In genomic region chr5:132678735-132679134, GRCh38 we compare ENCODE assay signal across 19 cellular contexts. TPM values are rescaled to one million over a fixed set of nuclear protein-coding genes. Genes with fewer than 3 reads are reported as not detected.
DNase-seq lines count a peak whose midpoint lies in the region; ATAC-seq and TF ChIP-seq lines count a peak whose summit lies in the region.
"Had no signal": no experiment of that assay in that cellular context is flagged by ENCODE, and none has a peak within 500 bp of the region (broad histone marks: within the 10 kb centered on the region; RNA-seq: fewer than 3 reads in every experiment).

No MANE protein-coding gene starts in this region.

- intact Hi-C loops in activated CD8-positive, alpha-beta T cell treated with anti-CD3 and anti-CD28 coated beads for 36 hours (cut with micrococcal nuclease) = no loop called here
- intact Hi-C loops in colonic mucosa (cut with DNase I) (no loop called here), uterus (cut with DNase I; ENCODE audit: low total_unique reads) (no loop called here)

- H3K27me3 Mint-ChIP-seq in activated CD8-positive, alpha-beta T cell treated with anti-CD3 and anti-CD28 coated beads, Interleukin-2, amount 10 ng/mL, durations not matched to agents 7 days and 5 days (ENCODE audit: low read depth) = no peaks in the 10 kb centered on the region
- no peaks in the 10 kb centered on the region for H3K27me3 Mint-ChIP-seq in activated CD8-positive, alpha-beta T cell treated with anti-CD3 and anti-CD28 coated beads for 36 hours
- H3K27me3 Mint-ChIP-seq: B cell had no signal

- POLR2A ChIA-PET in activated CD8-positive, alpha-beta T cell treated with anti-CD3 and anti-CD28 coated beads, Interleukin-2, amount 10 ng/mL, durations not matched to agents 7 days and 5 days (lab: Charles Lee) = interaction anchor here (1.1 kb wide), 2 partner anchors 9 to 188 kb away, joined by 3 to 4 read pairs; partner anchors contain the start of gene IRF1
- POLR2A ChIA-PET in activated CD8-positive, alpha-beta T cell treated with anti-CD3 and anti-CD28 coated beads for 36 hours (lab: Charles Lee) = interaction anchor here (1.4 to 1.8 kb wide), 2 partner anchors 10 to 37 kb away, joined by 4 to 6 read pairs; no protein-coding TSS in a partner anchor

- no peak for ATAC-seq in activated CD8-positive, alpha-beta T cell treated with anti-CD3 and anti-CD28 coated beads, Interleukin-2, amount 10 ng/mL, durations not matched to agents 7 days and 5 days
- ATAC-seq in activated CD8-positive, alpha-beta T cell treated with anti-CD3 and anti-CD28 coated beads for 36 hours = no peak
- ATAC-seq: CD8-positive, alpha-beta T cell; GM23338; HCT116 had no signal

- no peak for TF ChIP-seq POLR2A in uterus (IDR thresholded peaks at IDR 0.05)

- DNase-seq in activated CD8-positive, alpha-beta T cell treated with anti-CD3 and anti-CD28 coated beads, Interleukin-2, amount 10 ng/mL, durations not matched to agents 7 days and 5 days = peak; percentile 16
- DNase-seq in activated CD8-positive, alpha-beta T cell treated with anti-CD3 and anti-CD28 coated beads for 36 hours = no peak
- DNase-seq in GM20000 (ENCODE audit: low spot score) (peak; percentile 0), colonic mucosa (peak; percentile 6), uterus (no peak)
- no peak for DNase-seq in stimulated activated CD4-positive, alpha-beta T cell treated with anti-CD3 and anti-CD28 coated beads, Interleukin-2, amount 100 ng/mL, for 24 hours
- DNase-seq: Caco-2; CD4-positive, CD25-positive, alpha-beta regulatory T cell; DMS153; DND-41; H9 had no signal

- no peak overlapping the region for H3K27ac ChIP-seq in colonic mucosa
- no peak overlapping the region for H3K27ac ChIP-seq in uterus
- H3K27ac ChIP-seq: 22Rv1, BLaER1, C4-2B had no signal

- H3K4me1 ChIP-seq in colonic mucosa = no peaks in the 10 kb centered on the region
- peaks cover 0 to 6% of the 10 kb centered on the region in 2 donors for H3K4me1 ChIP-seq in uterus

- H3K9me3 ChIP-seq in colonic mucosa (no peaks in the 10 kb centered on the region), uterus (no peaks in the 10 kb centered on the region)
- H3K9me3 ChIP-seq: BLaER1, Caco-2 had no signal

- no peaks in the 10 kb centered on the region for H3K9me3 Mint-ChIP-seq in activated CD8-positive, alpha-beta T cell treated with anti-CD3 and anti-CD28 coated beads, Interleukin-2, amount 10 ng/mL, durations not matched to agents 7 days and 5 days (ENCODE audit: insufficient read depth)
- no peaks in the 10 kb centered on the region for H3K9me3 Mint-ChIP-seq in activated CD8-positive, alpha-beta T cell treated with anti-CD3 and anti-CD28 coated beads for 36 hours
- H3K9me3 Mint-ChIP-seq: CD4-positive, CD25-positive, alpha-beta regulatory T cell; CD8-positive, alpha-beta T cell; GM23338; H9 had no signal

- H3K36me3 ChIP-seq in colonic mucosa (no peaks in the 10 kb centered on the region), uterus (no peaks in the 10 kb centered on the region)
- H3K36me3 ChIP-seq: BLaER1 had no signal

- H3K27me3 ChIP-seq in colonic mucosa (no peaks in the 10 kb centered on the region), uterus (no peaks in the 10 kb centered on the region)
- H3K27me3 ChIP-seq: BLaER1 had no signal

- no peak overlapping the region for H3K9ac ChIP-seq in colonic mucosa (ENCODE audit: low read depth in 2 of 2, low read length in 2 of 2)
- H3K9ac ChIP-seq: BLaER1 had no signal

- no peaks in the 10 kb centered on the region for H3K36me3 Mint-ChIP-seq in activated CD8-positive, alpha-beta T cell treated with anti-CD3 and anti-CD28 coated beads, Interleukin-2, amount 10 ng/mL, durations not matched to agents 7 days and 5 days (ENCODE audit: low read depth)
- no peaks in the 10 kb centered on the region for H3K36me3 Mint-ChIP-seq in activated CD8-positive, alpha-beta T cell treated with anti-CD3 and anti-CD28 coated beads for 36 hours (ENCODE audit: low read depth)
- H3K36me3 Mint-ChIP-seq: CD8-positive, alpha-beta T cell had no signal

- TF ChIP-seq CTCF in activated CD8-positive, alpha-beta T cell treated with anti-CD3 and anti-CD28 coated beads for 36 hours (IDR thresholded peaks at IDR 0.05) = no peak
- TF ChIP-seq CTCF in GM20000 (IDR thresholded peaks at IDR 0.05; ENCODE audit: extremely low read depth, missing control alignments) = no peak
- no peak for TF ChIP-seq CTCF in colonic mucosa (IDR thresholded peaks at IDR 0.05)
- TF ChIP-seq CTCF in uterus (IDR thresholded peaks at IDR 0.05) = no peak

- no peak overlapping the region for H3K4me3 ChIP-seq in colonic mucosa
- no peak overlapping the region for H3K4me3 ChIP-seq in uterus
- H3K4me3 ChIP-seq: BLaER1, GM23338 had no signal

- no peak overlapping the region for H3K27ac Mint-ChIP-seq in activated CD8-positive, alpha-beta T cell treated with anti-CD3 and anti-CD28 coated beads, Interleukin-2, amount 10 ng/mL, durations not matched to agents 7 days and 5 days
- no peak overlapping the region for H3K27ac Mint-ChIP-seq in activated CD8-positive, alpha-beta T cell treated with anti-CD3 and anti-CD28 coated beads for 36 hours
- H3K27ac Mint-ChIP-seq: B cell; CD8-positive, alpha-beta T cell; GM23338 had no signal

- H3K4me1 Mint-ChIP-seq in activated CD8-positive, alpha-beta T cell treated with anti-CD3 and anti-CD28 coated beads, Interleukin-2, amount 10 ng/mL, durations not matched to agents 7 days and 5 days (ENCODE audit: low read depth) = peaks cover 35% of the 10 kb centered on the region
- peaks cover 23% of the 10 kb centered on the region for H3K4me1 Mint-ChIP-seq in activated CD8-positive, alpha-beta T cell treated with anti-CD3 and anti-CD28 coated beads for 36 hours (ENCODE audit: low read depth)

- CTCF ChIA-PET in activated CD8-positive, alpha-beta T cell treated with anti-CD3 and anti-CD28 coated beads, Interleukin-2, amount 10 ng/mL, durations not matched to agents 7 days and 5 days (lab: Charles Lee) = interaction anchor here (0.8 kb wide), 1 partner anchor 21 kb away, joined by 4 read pairs; no protein-coding TSS in a partner anchor
- CTCF ChIA-PET in activated CD8-positive, alpha-beta T cell treated with anti-CD3 and anti-CD28 coated beads for 36 hours (lab: Charles Lee) = interaction anchor here (1.0 to 2.3 kb wide), 4 partner anchors 13 to 142 kb away, joined by 3 to 8 read pairs (median 3); no protein-coding TSS in a partner anchor

- H3K4me3 Mint-ChIP-seq in activated CD8-positive, alpha-beta T cell treated with anti-CD3 and anti-CD28 coated beads, Interleukin-2, amount 10 ng/mL, durations not matched to agents 7 days and 5 days = no peak overlapping the region
- no peak overlapping the region for H3K4me3 Mint-ChIP-seq in activated CD8-positive, alpha-beta T cell treated with anti-CD3 and anti-CD28 coated beads for 36 hours
- H3K4me3 Mint-ChIP-seq: B cell; CD4-positive, CD25-positive, alpha-beta regulatory T cell; CD8-positive, alpha-beta T cell; GM23338; H9 had no signal

RNA-seq across cellular contexts. Expression of gene IL4, which starts 4.9 kb away (rescaled TPM):
- total RNA-seq in activated CD8-positive, alpha-beta T cell treated with anti-CD3 and anti-CD28 coated beads, Interleukin-2, amount 10 ng/mL, durations not matched to agents 7 days and 5 days = not detected
- total RNA-seq in activated CD8-positive, alpha-beta T cell treated with anti-CD3 and anti-CD28 coated beads for 36 hours = 1 to 10 TPM in 1 of 2 experiments, under 1 TPM in 1; 0.72 to 1.4 TPM
- total RNA-seq in colonic mucosa (not detected), uterus (not detected)
- total RNA-seq: B cell; Caco-2; CD8-positive, alpha-beta T cell; GM23338; H4; H9 had no signal

RNA-seq across cellular contexts. Expression of gene IL13, which starts 20.8 kb away (rescaled TPM):
- total RNA-seq in activated CD8-positive, alpha-beta T cell treated with anti-CD3 and anti-CD28 coated beads, Interleukin-2, amount 10 ng/mL, durations not matched to agents 7 days and 5 days = 1 to 10 TPM; 1.4 to 1.6 TPM
- 1 to 10 TPM; 4.8 to 6.5 TPM for total RNA-seq in activated CD8-positive, alpha-beta T cell treated with anti-CD3 and anti-CD28 coated beads for 36 hours
- total RNA-seq in colonic mucosa (not detected), uterus (under 1 TPM in 1 of 4 donors, not detected in 3; 0.73 TPM)
- total RNA-seq: Caco-2; CD8-positive, alpha-beta T cell; GM23338; H4; H9 had no signal

RNA-seq across cellular contexts. Expression of gene KIF3A, which starts 58.6 kb away (rescaled TPM):
- total RNA-seq in activated CD8-positive, alpha-beta T cell treated with anti-CD3 and anti-CD28 coated beads, Interleukin-2, amount 10 ng/mL, durations not matched to agents 7 days and 5 days = 10 to 100 TPM; 14.0 to 15.7 TPM
- total RNA-seq in activated CD8-positive, alpha-beta T cell treated with anti-CD3 and anti-CD28 coated beads for 36 hours = 10 to 100 TPM; 16.4 to 17.0 TPM
- total RNA-seq in colonic mucosa = 1 to 10 TPM; 4.0 to 5.2 TPM
- total RNA-seq in uterus = 100 to 1,000 TPM in 1 of 4 donors, 10 to 100 TPM in 2, 1 to 10 TPM in 1; 5.9 to 203 (median 19.5) TPM

Comparison
In these comparisons a context has a peak if more than half of its experiments do, and no peak if none do; other contexts are left out.
1. DNase-seq: peak in activated CD8-positive, alpha-beta T cell treated with anti-CD3 and anti-CD28 coated beads, Interleukin-2, amount 10 ng/mL, durations not matched to agents 7 days and 5 days (single experiment), GM20000 (single experiment) and colonic mucosa (single experiment); none in activated CD8-positive, alpha-beta T cell treated with anti-CD3 and anti-CD28 coated beads for 36 hours (single experiment), uterus (0 of 2) and stimulated activated CD4-positive, alpha-beta T cell treated with anti-CD3 and anti-CD28 coated beads, Interleukin-2, amount 100 ng/mL, for 24 hours (0 of 2).